In the genomic region with DNA sequence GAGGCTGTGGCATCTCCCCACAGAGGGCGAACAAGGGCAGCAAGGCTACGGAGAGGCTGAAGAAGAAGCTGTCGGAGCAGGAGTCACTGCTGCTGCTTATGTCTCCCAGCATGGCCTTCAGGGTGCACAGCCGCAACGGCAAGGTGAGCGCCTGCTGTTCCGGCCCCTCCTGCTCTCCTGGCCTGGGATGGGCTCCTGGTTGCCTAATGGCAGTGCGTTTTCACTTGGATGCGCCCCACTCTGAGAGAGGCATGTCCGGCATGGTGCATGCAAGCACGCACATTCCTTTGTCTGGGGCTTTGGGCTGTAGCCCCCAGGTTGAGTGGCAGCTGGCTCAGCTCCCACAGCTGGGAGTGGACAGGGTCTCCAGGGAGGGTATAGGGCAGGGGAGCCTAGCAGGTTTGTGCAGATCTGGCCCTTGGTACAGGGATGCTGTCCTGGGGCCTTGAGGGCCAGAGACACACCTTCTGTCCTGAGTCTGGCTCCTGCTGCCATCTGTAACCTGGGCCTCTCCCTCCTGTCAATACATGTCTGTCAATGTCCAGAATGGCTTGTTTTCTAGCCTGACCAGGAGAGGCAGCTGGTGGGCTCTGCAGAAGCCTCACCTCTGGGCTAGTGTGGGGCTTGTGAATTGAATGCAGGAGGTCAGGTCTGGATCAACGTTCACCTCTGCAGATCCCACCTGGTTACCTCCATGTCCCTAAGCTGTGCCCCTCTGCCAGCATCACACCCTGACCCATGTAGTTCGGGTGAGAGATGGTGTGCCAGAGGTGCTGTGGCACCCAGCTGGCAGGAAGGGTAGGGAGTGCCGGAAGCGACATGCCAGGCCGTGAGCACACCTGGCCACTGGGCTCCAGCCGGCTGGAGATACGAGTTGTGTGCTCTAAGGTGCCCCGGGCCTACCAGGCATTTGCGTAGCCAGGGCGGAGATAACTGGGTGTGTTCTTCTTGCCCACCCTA, we compare ENCODE assay signal across 1 cellular context.
TF ChIP-seq lines count a peak whose summit lies in the region.

No MANE protein-coding gene starts in this region.

TF ChIP-seq in K562, 482 proteins besides CTCF, POLR2A, EP300 and RAD21 (continued from another document):
- TF ChIP-seq, protein P1, sequence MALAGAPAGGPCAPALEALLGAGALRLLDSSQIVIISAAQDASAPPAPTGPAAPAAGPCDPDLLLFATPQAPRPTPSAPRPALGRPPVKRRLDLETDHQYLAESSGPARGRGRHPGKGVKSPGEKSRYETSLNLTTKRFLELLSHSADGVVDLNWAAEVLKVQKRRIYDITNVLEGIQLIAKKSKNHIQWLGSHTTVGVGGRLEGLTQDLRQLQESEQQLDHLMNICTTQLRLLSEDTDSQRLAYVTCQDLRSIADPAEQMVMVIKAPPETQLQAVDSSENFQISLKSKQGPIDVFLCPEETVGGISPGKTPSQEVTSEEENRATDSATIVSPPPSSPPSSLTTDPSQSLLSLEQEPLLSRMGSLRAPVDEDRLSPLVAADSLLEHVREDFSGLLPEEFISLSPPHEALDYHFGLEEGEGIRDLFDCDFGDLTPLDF (CRISPR knock-in tag; IDR thresholded peaks at IDR 0.05): peak; percentile 55; the same call in 1 of the 2 replicates
- TF ChIP-seq CEBPG (CRISPR knock-in tag; IDR thresholded peaks at IDR 0.05): no peak
- no peak for TF ChIP-seq CEBPG (tag; conservative IDR thresholded peaks at IDR 0.05 in 1 of 2, IDR thresholded peaks at IDR 0.05 in 1 of 2)
- TF ChIP-seq, protein P2, sequence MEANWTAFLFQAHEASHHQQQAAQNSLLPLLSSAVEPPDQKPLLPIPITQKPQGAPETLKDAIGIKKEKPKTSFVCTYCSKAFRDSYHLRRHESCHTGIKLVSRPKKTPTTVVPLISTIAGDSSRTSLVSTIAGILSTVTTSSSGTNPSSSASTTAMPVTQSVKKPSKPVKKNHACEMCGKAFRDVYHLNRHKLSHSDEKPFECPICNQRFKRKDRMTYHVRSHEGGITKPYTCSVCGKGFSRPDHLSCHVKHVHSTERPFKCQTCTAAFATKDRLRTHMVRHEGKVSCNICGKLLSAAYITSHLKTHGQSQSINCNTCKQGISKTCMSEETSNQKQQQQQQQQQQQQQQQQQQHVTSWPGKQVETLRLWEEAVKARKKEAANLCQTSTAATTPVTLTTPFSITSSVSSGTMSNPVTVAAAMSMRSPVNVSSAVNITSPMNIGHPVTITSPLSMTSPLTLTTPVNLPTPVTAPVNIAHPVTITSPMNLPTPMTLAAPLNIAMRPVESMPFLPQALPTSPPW (CRISPR knock-in tag; IDR thresholded peaks at IDR 0.05): no peak
- no peak for TF ChIP-seq NR2C2 (CRISPR knock-in tag; IDR thresholded peaks at IDR 0.05)
- TF ChIP-seq NR2C2 (tag; IDR thresholded peaks at IDR 0.05): no peak
- TF ChIP-seq, protein P3, sequence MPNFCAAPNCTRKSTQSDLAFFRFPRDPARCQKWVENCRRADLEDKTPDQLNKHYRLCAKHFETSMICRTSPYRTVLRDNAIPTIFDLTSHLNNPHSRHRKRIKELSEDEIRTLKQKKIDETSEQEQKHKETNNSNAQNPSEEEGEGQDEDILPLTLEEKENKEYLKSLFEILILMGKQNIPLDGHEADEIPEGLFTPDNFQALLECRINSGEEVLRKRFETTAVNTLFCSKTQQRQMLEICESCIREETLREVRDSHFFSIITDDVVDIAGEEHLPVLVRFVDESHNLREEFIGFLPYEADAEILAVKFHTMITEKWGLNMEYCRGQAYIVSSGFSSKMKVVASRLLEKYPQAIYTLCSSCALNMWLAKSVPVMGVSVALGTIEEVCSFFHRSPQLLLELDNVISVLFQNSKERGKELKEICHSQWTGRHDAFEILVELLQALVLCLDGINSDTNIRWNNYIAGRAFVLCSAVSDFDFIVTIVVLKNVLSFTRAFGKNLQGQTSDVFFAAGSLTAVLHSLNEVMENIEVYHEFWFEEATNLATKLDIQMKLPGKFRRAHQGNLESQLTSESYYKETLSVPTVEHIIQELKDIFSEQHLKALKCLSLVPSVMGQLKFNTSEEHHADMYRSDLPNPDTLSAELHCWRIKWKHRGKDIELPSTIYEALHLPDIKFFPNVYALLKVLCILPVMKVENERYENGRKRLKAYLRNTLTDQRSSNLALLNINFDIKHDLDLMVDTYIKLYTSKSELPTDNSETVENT (CRISPR knock-in tag; IDR thresholded peaks at IDR 0.05): peak; percentile 21; the same call in 1 of the 2 replicates
- TF ChIP-seq, protein P4, sequence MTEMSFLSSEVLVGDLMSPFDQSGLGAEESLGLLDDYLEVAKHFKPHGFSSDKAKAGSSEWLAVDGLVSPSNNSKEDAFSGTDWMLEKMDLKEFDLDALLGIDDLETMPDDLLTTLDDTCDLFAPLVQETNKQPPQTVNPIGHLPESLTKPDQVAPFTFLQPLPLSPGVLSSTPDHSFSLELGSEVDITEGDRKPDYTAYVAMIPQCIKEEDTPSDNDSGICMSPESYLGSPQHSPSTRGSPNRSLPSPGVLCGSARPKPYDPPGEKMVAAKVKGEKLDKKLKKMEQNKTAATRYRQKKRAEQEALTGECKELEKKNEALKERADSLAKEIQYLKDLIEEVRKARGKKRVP (CRISPR knock-in tag; IDR thresholded peaks at IDR 0.05): no peak
